ENCODE assay signal across 15 cellular contexts in the genomic region with DNA sequence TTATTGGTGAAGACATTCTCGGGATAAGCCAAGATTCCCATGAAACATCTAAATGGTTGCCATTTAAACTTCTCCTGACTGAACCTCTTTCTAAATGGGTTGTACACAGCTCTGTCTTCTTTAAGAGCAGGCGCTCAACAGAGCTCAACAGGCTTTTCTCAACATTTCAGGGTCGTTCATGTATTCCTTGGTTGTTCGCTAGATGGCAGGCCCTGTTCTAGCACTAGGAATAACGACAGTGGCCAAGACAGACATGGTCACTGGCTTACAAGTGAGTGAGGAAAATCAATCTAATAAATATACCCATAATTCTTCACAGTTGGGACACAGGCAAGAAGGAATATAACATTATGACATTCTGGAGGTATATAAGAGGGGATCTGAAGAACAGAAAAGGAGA.
DNase-seq lines count a peak whose midpoint lies in the region; ATAC-seq, FAIRE-seq and TF ChIP-seq lines count a peak whose summit lies in the region.
"Had no signal": no experiment of that assay in that cellular context is flagged by ENCODE, and none has a peak within 500 bp of the region (broad histone marks: within the 10 kb centered on the region; RNA-seq: fewer than 3 reads in every experiment).

No MANE protein-coding gene starts in this region.

- TF ChIP-seq POLR2A in lower leg skin (IDR thresholded peaks at IDR 0.05), result no peak

- no peaks in the 10 kb centered on the region for H3K4me1 ChIP-seq in mesenchymal stem cell (ENCODE audit: control insufficient read depth, insufficient read depth, low read depth, low read length)
- H3K4me1 ChIP-seq: suprapubic skin had no signal

- no peak for FAIRE-seq in bronchial epithelial cell (lab: Jason Lieb, UNC)

- no peak overlapping the region for H3K23ac ChIP-seq in mesenchymal stem cell (ENCODE audit: low read length in 2 of 2)

- ATAC-seq in GM18907 (IDR thresholded peaks at IDR 0.05; ENCODE audit: unreplicated experiment), result no peak
- ATAC-seq in GM18909 (IDR thresholded peaks at IDR 0.05; ENCODE audit: poor library complexity, unreplicated experiment), result no peak
- ATAC-seq in esophagus mucosa, result no peak
- ATAC-seq: foreskin keratinocyte had no signal

- H3K27me3 ChIP-seq in bronchial epithelial cell (ENCODE audit: control insufficient read depth, insufficient read depth, low read length) (peaks cover 3% of the 10 kb centered on the region), mesenchymal stem cell (ENCODE audit: control insufficient read depth in 1 of 2, insufficient read depth in 1 of 2, low read length in 2 of 2) (peaks cover 5 to 34% of the 10 kb centered on the region in 2 experiments)
- H3K27me3 ChIP-seq: suprapubic skin had no signal

- no peak overlapping the region for H3K4me3 ChIP-seq in bronchial epithelial cell (ENCODE audit: low read depth, low read length)
- no peak overlapping the region for H3K4me3 ChIP-seq in mesenchymal stem cell (ENCODE audit: insufficient read depth in 1 of 2, low read depth in 1 of 2, low read length in 2 of 2)
- no peak overlapping the region for H3K4me3 ChIP-seq in lower leg skin (ENCODE audit: low read depth, poor library complexity, severe bottlenecking)
- H3K4me3 ChIP-seq: lung, suprapubic skin had no signal

- no peaks in the 10 kb centered on the region for H3K79me1 ChIP-seq in mesenchymal stem cell (replicated peaks; ENCODE audit: low read length, poor library complexity, severe bottlenecking)

- H3K9me3 ChIP-seq in mesenchymal stem cell (ENCODE audit: control insufficient read depth, low read length), result peaks cover 3% of the 10 kb centered on the region
- H3K9me3 ChIP-seq: suprapubic skin had no signal

- H3K4ac ChIP-seq in mesenchymal stem cell (ENCODE audit: low read depth in 1 of 2, low read length in 2 of 2), result no peak overlapping the region

- intact Hi-C loops in lower leg skin (cut with DNase I; ENCODE audit: low total_unique reads), result no loop called here

- no peak overlapping the region for H2BK120ac ChIP-seq in mesenchymal stem cell (ENCODE audit: low read depth, low read length)

- no peak overlapping the region for H2BK12ac ChIP-seq in mesenchymal stem cell (ENCODE audit: low read length in 2 of 2)

- H4K8ac ChIP-seq in mesenchymal stem cell (ENCODE audit: low read length), result no peak overlapping the region

- TF ChIP-seq CTCF in bronchial epithelial cell (IDR thresholded peaks at IDR 0.05; ENCODE audit: insufficient read depth, low read length, severe bottlenecking) (no peak), lower leg skin (IDR thresholded peaks at IDR 0.05) (no peak)

- H3K9ac ChIP-seq in mesenchymal stem cell (ENCODE audit: low read length), result no peak overlapping the region

- H3K4me2 ChIP-seq in mesenchymal stem cell (ENCODE audit: low read length, poor library complexity, severe bottlenecking), result no peak overlapping the region

- H3K36me3 ChIP-seq in bronchial epithelial cell (ENCODE audit: control insufficient read depth, insufficient read depth, low read length), result no peaks in the 10 kb centered on the region
- H3K36me3 ChIP-seq in mesenchymal stem cell (ENCODE audit: control insufficient read depth in 1 of 2, insufficient read depth in 2 of 2, low read depth in 1 of 2, low read length in 2 of 2), result no peaks in the 10 kb centered on the region
- H3K36me3 ChIP-seq: suprapubic skin had no signal

- H3K18ac ChIP-seq in mesenchymal stem cell (ENCODE audit: low read depth in 1 of 2, low read length in 2 of 2), result no peak overlapping the region

- no peak overlapping the region for H2AFZ ChIP-seq in mesenchymal stem cell (ENCODE audit: low read depth, low read length)

- H3K27ac ChIP-seq in mesenchymal stem cell (ENCODE audit: low read length, poor library complexity, severe bottlenecking), result no peak overlapping the region
- H3K27ac ChIP-seq: foreskin keratinocyte, suprapubic skin had no signal

- no peak overlapping the region for H3K14ac ChIP-seq in mesenchymal stem cell (ENCODE audit: low read length in 2 of 2)

- 72% methylated on average over 4 of the region's 5 CpGs for WGBS in mesenchymal stem cell
- WGBS in lower leg skin, 2 donors, result 73 to 75% methylated on average over 5 of the region's 5 CpGs

- no peak overlapping the region for H2BK5ac ChIP-seq in mesenchymal stem cell (ENCODE audit: low read depth, low read length, poor library complexity, severe bottlenecking)

- no peak overlapping the region for H2BK15ac ChIP-seq in mesenchymal stem cell (ENCODE audit: low read depth, poor library complexity, severe bottlenecking)

- DNase-seq in EL (peak; percentile 38), M059J (ENCODE audit: low read depth) (peak; percentile 62), bronchial epithelial cell (ENCODE audit: low read depth) (peak; percentile 9), mesenchymal stem cell (peak; percentile 7), lower leg skin (ENCODE audit: low spot score in 2 of 2) (no peak)
- DNase-seq: activated T-cell treated with anti-CD3 and anti-CD28 coated beads, Interleukin-2, amount 50 U/mL, for 1 hour; DND-41; foreskin keratinocyte; NCI-H774; T-helper 9 cell had no signal

- no peak overlapping the region for H4K91ac ChIP-seq in mesenchymal stem cell (ENCODE audit: low read length)

- H2AK5ac ChIP-seq in mesenchymal stem cell (ENCODE audit: low read length, severe bottlenecking), result no peak overlapping the region

Comparison
In these comparisons a context has a peak if more than half of its experiments do, and no peak if none do; other contexts are left out.
1. DNase-seq: peak in EL (single experiment), M059J (single experiment), bronchial epithelial cell (single experiment) and mesenchymal stem cell (single experiment); none in lower leg skin (0 of 2).